ENCODE assay signal across 1 cellular context in genomic region chr7:101164071-101164840, GRCh38.
TF ChIP-seq lines count a peak whose summit lies in the region.

No MANE protein-coding gene starts in this region.

TF ChIP-seq in HCT116, 20 proteins besides CTCF, POLR2A, EP300 and RAD21:
- TF ChIP-seq ATF3 (IDR thresholded peaks at IDR 0.05) (no peak), SIN3A (IDR thresholded peaks at IDR 0.05; ENCODE audit: low read depth) (no peak), SP1 (IDR thresholded peaks at IDR 0.05; ENCODE audit: low read depth) (no peak), SRF (IDR thresholded peaks at IDR 0.05; ENCODE audit: low read depth) (no peak), ZNF274 (IDR thresholded peaks at IDR 0.05; ENCODE audit: low read depth, low read length) (no peak), POLR2AphosphoS5 (IDR thresholded peaks at IDR 0.05; ENCODE audit: low read depth, low read length) (no peak), EZH2 (IDR thresholded peaks at IDR 0.05) (no peak), JUND (IDR thresholded peaks at IDR 0.05) (no peak), FOSL1 (IDR thresholded peaks at IDR 0.05; ENCODE audit: low read depth) (no peak), CBX3 (IDR thresholded peaks at IDR 0.05; ENCODE audit: low read depth) (no peak)
- TF ChIP-seq, protein P1, sequence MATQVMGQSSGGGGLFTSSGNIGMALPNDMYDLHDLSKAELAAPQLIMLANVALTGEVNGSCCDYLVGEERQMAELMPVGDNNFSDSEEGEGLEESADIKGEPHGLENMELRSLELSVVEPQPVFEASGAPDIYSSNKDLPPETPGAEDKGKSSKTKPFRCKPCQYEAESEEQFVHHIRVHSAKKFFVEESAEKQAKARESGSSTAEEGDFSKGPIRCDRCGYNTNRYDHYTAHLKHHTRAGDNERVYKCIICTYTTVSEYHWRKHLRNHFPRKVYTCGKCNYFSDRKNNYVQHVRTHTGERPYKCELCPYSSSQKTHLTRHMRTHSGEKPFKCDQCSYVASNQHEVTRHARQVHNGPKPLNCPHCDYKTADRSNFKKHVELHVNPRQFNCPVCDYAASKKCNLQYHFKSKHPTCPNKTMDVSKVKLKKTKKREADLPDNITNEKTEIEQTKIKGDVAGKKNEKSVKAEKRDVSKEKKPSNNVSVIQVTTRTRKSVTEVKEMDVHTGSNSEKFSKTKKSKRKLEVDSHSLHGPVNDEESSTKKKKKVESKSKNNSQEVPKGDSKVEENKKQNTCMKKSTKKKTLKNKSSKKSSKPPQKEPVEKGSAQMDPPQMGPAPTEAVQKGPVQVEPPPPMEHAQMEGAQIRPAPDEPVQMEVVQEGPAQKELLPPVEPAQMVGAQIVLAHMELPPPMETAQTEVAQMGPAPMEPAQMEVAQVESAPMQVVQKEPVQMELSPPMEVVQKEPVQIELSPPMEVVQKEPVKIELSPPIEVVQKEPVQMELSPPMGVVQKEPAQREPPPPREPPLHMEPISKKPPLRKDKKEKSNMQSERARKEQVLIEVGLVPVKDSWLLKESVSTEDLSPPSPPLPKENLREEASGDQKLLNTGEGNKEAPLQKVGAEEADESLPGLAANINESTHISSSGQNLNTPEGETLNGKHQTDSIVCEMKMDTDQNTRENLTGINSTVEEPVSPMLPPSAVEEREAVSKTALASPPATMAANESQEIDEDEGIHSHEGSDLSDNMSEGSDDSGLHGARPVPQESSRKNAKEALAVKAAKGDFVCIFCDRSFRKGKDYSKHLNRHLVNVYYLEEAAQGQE (IDR thresholded peaks at IDR 0.05; ENCODE audit: low read depth) = no peak
- TF ChIP-seq, protein P2, sequence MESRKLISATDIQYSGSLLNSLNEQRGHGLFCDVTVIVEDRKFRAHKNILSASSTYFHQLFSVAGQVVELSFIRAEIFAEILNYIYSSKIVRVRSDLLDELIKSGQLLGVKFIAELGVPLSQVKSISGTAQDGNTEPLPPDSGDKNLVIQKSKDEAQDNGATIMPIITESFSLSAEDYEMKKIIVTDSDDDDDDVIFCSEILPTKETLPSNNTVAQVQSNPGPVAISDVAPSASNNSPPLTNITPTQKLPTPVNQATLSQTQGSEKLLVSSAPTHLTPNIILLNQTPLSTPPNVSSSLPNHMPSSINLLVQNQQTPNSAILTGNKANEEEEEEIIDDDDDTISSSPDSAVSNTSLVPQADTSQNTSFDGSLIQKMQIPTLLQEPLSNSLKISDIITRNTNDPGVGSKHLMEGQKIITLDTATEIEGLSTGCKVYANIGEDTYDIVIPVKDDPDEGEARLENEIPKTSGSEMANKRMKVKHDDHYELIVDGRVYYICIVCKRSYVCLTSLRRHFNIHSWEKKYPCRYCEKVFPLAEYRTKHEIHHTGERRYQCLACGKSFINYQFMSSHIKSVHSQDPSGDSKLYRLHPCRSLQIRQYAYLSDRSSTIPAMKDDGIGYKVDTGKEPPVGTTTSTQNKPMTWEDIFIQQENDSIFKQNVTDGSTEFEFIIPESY (IDR thresholded peaks at IDR 0.05; ENCODE audit: extremely low read depth, insufficient replicate concordance, low read length) = no peak
